In the genomic region with DNA sequence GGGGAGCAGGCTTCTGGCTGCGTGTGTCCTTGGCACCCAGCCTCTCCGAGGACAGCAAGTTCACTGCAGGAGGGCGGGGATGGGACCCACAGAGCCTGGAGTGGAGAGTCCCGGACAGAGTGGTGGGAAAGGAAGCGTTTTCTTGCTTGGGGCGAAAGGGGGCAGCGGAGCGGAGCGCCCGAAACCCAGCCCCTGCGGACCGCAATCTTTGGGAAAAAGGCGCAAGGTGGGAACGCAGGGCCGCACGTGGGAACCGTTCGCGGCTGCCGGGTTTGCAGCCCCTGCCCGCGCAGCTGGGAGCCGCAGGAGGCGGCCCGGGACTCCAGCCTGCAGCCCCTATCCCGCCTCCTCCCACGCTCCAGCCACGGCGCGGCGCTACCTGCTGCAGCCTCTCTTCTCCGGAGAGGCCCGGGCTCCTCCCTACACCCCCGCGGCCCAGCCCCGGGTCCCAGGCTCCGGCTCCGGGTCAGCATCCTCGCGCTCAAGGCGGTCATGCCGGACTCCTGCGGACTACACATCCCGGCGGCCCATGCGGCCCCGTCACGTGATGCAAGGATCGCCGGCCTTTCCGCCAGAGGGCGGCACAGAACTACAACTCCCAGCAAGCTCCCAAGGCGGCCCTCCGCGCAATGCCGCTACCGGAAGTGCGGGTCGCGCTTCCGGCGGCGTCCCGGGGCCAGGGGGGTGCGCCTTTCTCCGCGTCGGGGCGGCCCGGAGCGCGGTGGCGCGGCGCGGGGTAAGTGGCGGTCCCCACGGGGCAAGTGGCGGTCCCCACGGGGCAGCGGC, we compare ENCODE assay signal across 1 cellular context.
TF ChIP-seq lines count a peak whose summit lies in the region.

Gene NTHL1, minus strand, starts transcription at position 505 of the 786 bp plus-strand sequence. Its CDS starts 11 bp downstream, at position 494.
Gene TSC2, plus strand, starts transcription at position 656 of the 786 bp plus-strand sequence. CDS start 631 bp downstream, outside the sequence.

TF ChIP-seq in A549, 52 proteins besides CTCF, POLR2A, EP300 and RAD21 (continued from another document):
- TF ChIP-seq ELK1 (IDR thresholded peaks at IDR 0.05; ENCODE audit: low read depth, low read length) = 0 out of 2 replicates have a peak, but pooled peaks have one; percentile 11
- no peak for TF ChIP-seq HOXB13 (CRISPR knock-in tag; IDR thresholded peaks at IDR 0.05; ENCODE audit: low read depth)
- 0 out of 3 replicates have a peak, but pooled peaks have one; percentile 17 for TF ChIP-seq SMC3 (IDR thresholded peaks at IDR 0.05)
- TF ChIP-seq E2F6 (IDR thresholded peaks at IDR 0.05; ENCODE audit: borderline replicate concordance, low read depth) = peak; percentile 77; the same call in 1 of the 2 replicates
- no peak for TF ChIP-seq FOSL2 (IDR thresholded peaks at IDR 0.05)
- TF ChIP-seq FOSL2 (CRISPR knock-in tag; IDR thresholded peaks at IDR 0.05) = peak; percentile 53; the same call in 1 of the 2 replicates
- peak; percentile 49; the same call in 1 of the 2 replicates for TF ChIP-seq PHF8 (IDR thresholded peaks at IDR 0.05; ENCODE audit: borderline replicate concordance, low read depth)
- TF ChIP-seq FOXS1 (CRISPR knock-in tag; IDR thresholded peaks at IDR 0.05) = no peak
- TF ChIP-seq HEYL (CRISPR knock-in tag; IDR thresholded peaks at IDR 0.05) = no peak
TF ChIP-seq in A549: peak in this region for 10.
